8 cellular contexts compared by ENCODE assay signal in the genomic region with DNA sequence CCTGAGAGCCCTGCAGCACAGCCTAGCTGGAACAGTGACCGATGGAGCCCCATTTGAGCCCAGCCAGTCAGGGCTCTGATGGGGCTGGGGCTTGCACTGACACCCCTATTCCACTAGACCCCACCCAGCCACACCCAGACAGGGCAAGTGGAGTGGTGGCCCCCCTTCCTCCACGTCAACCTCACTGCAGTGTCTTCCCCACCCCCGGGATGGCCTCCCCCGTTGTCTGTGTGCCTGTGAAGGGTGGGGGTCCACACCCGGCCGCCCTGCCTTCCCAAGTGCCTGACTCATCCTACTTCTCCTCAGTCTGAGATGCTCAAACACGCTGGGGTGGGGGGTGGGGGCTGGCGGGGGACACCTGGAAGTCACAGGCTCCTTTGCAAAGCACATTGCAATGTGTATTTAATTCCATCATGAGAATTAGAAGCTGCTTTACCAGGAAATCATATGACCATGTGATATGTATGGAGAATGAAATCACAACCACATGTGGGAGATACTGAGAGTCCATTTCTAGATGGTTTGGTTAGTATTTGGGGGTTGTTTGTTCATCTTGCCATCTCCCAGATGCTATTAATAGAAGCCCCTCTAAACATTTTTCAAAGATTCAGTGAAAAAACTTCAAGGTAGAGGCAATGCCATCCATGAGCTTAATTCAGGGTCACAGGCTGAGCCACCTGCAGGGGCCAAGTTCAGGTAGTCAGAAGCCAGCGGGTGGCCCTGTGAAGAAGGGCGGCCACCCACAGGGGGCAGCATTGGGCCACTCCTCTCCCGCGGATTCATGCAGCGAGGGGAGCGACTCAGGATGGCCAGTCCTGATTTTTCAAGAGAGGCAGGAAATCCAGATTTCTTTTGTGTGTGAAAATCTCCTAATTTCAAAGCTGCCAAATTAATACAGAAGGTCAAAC. TPM values are rescaled to one million over a fixed set of nuclear protein-coding genes. Genes with fewer than 3 reads are reported as not detected.
DNase-seq lines count a peak whose midpoint lies in the region; ATAC-seq lines count a peak whose summit lies in the region.

No MANE protein-coding gene starts in this region.

- DNase-seq in G401 (ENCODE audit: low spot score) (peak; percentile 79), SJSA1 (ENCODE audit: low read depth in 1 of 2, low spot score in 2 of 2) (peak; percentile 53 to 65), right cardiac atrium (peak; percentile 72 to 91 (median 88)), retina (peak; percentile 86), dedifferentiated amniotic fluid mesenchymal stem cell (ENCODE audit: extremely low spot score) (no peak), pons (ENCODE audit: low spot score) (no peak)
- peak; percentile 20 for DNase-seq in activated naive CD8-positive, alpha-beta T cell treated with anti-CD3 and anti-CD28 coated beads, Interleukin-2, amount 50 U/mL, for 16 hours (ENCODE audit: low read depth, low spot score)

- H3K9me3 ChIP-seq in SJSA1 (replicated peaks) (no peaks in the 10 kb centered on the region), right cardiac atrium (ENCODE audit: control insufficient read depth, low read length) (no peaks in the 10 kb centered on the region)

- no peaks in the 10 kb centered on the region for H3K4me1 ChIP-seq in SJSA1 (replicated peaks)
- H3K4me1 ChIP-seq in right cardiac atrium (ENCODE audit: control insufficient read depth, insufficient read depth, low read length): peaks cover 1% of the 10 kb centered on the region

- H3K27ac ChIP-seq in SJSA1 (no peak overlapping the region), right cardiac atrium (ENCODE audit: low read length) (no peak overlapping the region)

- in situ Hi-C loops in G401 (cut with HindIII; ENCODE audit: low sequenced_read_pairs): no loop called here

- WGBS in right cardiac atrium: 29% methylated on average over 14 of the region's 14 CpGs

- H3K36me3 ChIP-seq in SJSA1: no peaks in the 10 kb centered on the region

- intact Hi-C loops in right cardiac atrium (cut with DNase I): loop anchor here (2.0 to 10.0 kb wide), 4 partner anchors 46 to 55 kb away; no protein-coding TSS in a partner anchor

- H3K4me3 ChIP-seq in SJSA1 (no peak overlapping the region), right cardiac atrium (ENCODE audit: low read length) (no peak overlapping the region)

- ATAC-seq in HG03342 (IDR thresholded peaks at IDR 0.05; ENCODE audit: unreplicated experiment): peak; percentile 63
- ATAC-seq in right cardiac atrium: peak; percentile 44 to 57

- H3K27me3 ChIP-seq in SJSA1 (replicated peaks) (no peaks in the 10 kb centered on the region), right cardiac atrium (ENCODE audit: control insufficient read depth, insufficient read depth) (no peaks in the 10 kb centered on the region)

RNA-seq across cellular contexts. Expression of gene GMPPA, which starts 22.7 kb away (rescaled TPM):
- total RNA-seq in G401 (2014; rRNA removed; shearing (Covaris generic)): 60.6 and 62.3 TPM in 2 replicates
- 40.5 and 47.0 TPM in 2 replicates for total RNA-seq in SJSA1 (2014; rRNA removed; shearing (Covaris generic))
- 10 to 100 TPM; 22.9 to 27.5 (median 25.4) TPM for total RNA-seq in right cardiac atrium
- 21.6 TPM for polyA plus RNA-seq in right cardiac atrium

RNA-seq across cellular contexts. Expression of gene ASIC4, which starts 38.3 kb away (rescaled TPM):
- 0.25 TPM in 1 of 2 replicates, not detected in the other for total RNA-seq in G401 (2014; rRNA removed; shearing (Covaris generic))
- not detected in 2 replicates for total RNA-seq in SJSA1 (2014; rRNA removed; shearing (Covaris generic))
- 1 to 10 TPM in 3 of 4 donors, under 1 TPM in 1; 0.28 to 1.8 (median 1.6) TPM for total RNA-seq in right cardiac atrium
- 0.57 TPM for polyA plus RNA-seq in right cardiac atrium

RNA-seq across cellular contexts. Expression of gene SPEG, which starts 41.3 kb away (rescaled TPM):
- 7.7 and 11.1 TPM in 2 replicates for total RNA-seq in G401 (2014; rRNA removed; shearing (Covaris generic))
- 0.44 and 4.2 TPM in 2 replicates for total RNA-seq in SJSA1 (2014; rRNA removed; shearing (Covaris generic))
- total RNA-seq in right cardiac atrium: 100 to 1,000 TPM; 122 to 176 (median 159) TPM
- 85.5 TPM for polyA plus RNA-seq in right cardiac atrium

RNA-seq across cellular contexts. Expression of gene DES, which starts 57.8 kb away (rescaled TPM):
- total RNA-seq in G401 (2014; rRNA removed; shearing (Covaris generic)): not detected in 2 replicates
- total RNA-seq in SJSA1 (2014; rRNA removed; shearing (Covaris generic)): 0.13 TPM in 1 of 2 replicates, not detected in the other
- total RNA-seq in right cardiac atrium: over 10,000 TPM in 1 of 4 donors, 1,000 to 10,000 TPM in 3; 6,970 to 10,932 (median 7,338) TPM
- polyA plus RNA-seq in right cardiac atrium: 9,146 TPM

Comparison
In these comparisons a context has a peak if more than half of its experiments do, and no peak if none do; other contexts are left out.
1. DNase-seq: peak in G401 (single experiment), SJSA1 (2 of 2), activated naive CD8-positive, alpha-beta T cell treated with anti-CD3 and anti-CD28 coated beads, Interleukin-2, amount 50 U/mL, for 16 hours (single experiment), right cardiac atrium (3 of 3) and retina (single experiment); none in dedifferentiated amniotic fluid mesenchymal stem cell (single experiment) and pons (single experiment).
2. RNA of gene SPEG, which starts 41.3 kb away (total RNA-seq): 122 to 176 TPM in right cardiac atrium; 7.7 to 11.1 TPM in G401 and 0.44 to 4.2 TPM in SJSA1; every median in the first group is over 10 times any median in the second.